In genomic region chr1:24390924-24391782, GRCh38 we compare ENCODE assay signal across 8 cellular contexts. TPM values are rescaled to one million over a fixed set of nuclear protein-coding genes. Genes with fewer than 3 reads are reported as not detected.
A peak's percentile ranks its signal among the peaks of the same experiment; 100 is the strongest.
DNase-seq lines count a peak whose midpoint lies in the region; ATAC-seq and TF ChIP-seq lines count a peak whose summit lies in the region.

No MANE protein-coding gene starts in this region.

- peak overlapping the region; percentile 58 to 86 (median 74) for H3K27ac ChIP-seq in heart left ventricle
- H3K27ac ChIP-seq in prostate gland: peak overlapping the region; percentile 83 to 84

- H3K9me3 ChIP-seq in T-helper 17 cell (ENCODE audit: control insufficient read depth, low read length, poor library complexity, severe bottlenecking): no peaks in the 10 kb centered on the region
- no peaks in the 10 kb centered on the region for H3K9me3 ChIP-seq in heart left ventricle
- no peaks in the 10 kb centered on the region for H3K9me3 ChIP-seq in prostate gland

- 10 to 17% (median 12%) methylated on average over 12 of the region's 12 CpGs for WGBS in heart left ventricle, 4 donors
- WGBS in prostate gland: 9% methylated on average over 12 of the region's 12 CpGs

- H3K36me3 ChIP-seq in heart left ventricle (no peaks in the 10 kb centered on the region), prostate gland (no peaks in the 10 kb centered on the region)

- peak; percentile 25 to 38 for DNase-seq in AML-193 (lab: John Stamatoyannopoulos, UW)
- peak; percentile 64 for DNase-seq in NCI-H1092 treated with DMSO at 0.1 percent for 48 hours (lab: John Stamatoyannopoulos, UW)
- peak; percentile 41 to 52 (median 51) for DNase-seq in T-helper 17 cell
- peak; percentile 78 for DNase-seq in amniotic stem cell (lab: John Stamatoyannopoulos, UW)
- DNase-seq in heart left ventricle: peak; percentile 80 to 86 (median 81)
- DNase-seq in prostate gland (ENCODE audit: low spot score): peak; percentile 81

- TF ChIP-seq CTCF in heart left ventricle (IDR thresholded peaks at IDR 0.05): peak; percentile 89 to 98 (median 94)
- peak; percentile 63 to 98 (median 92) for TF ChIP-seq CTCF in prostate gland (IDR thresholded peaks at IDR 0.05)

- H3K27ac Mint-ChIP-seq in T-helper 17 cell: peak overlapping the region; percentile 97

- H3K27me3 Mint-ChIP-seq in T-helper 17 cell: no peaks in the 10 kb centered on the region

- intact Hi-C loops in heart left ventricle (cut with DNase I): loop anchor here (1.0 to 10.0 kb wide), 10 partner anchors 188 to 319 kb away; no protein-coding TSS in a partner anchor
- intact Hi-C loops in prostate gland (cut with DNase I): no loop called here

- peaks cover 20% of the 10 kb centered on the region for H3K4me1 Mint-ChIP-seq in T-helper 17 cell

- TF ChIP-seq POLR2A in heart left ventricle (IDR thresholded peaks at IDR 0.05) (no peak), prostate gland (IDR thresholded peaks at IDR 0.05) (no peak)

- peak overlapping the region; percentile 94 for H3K4me3 Mint-ChIP-seq in T-helper 17 cell

- H3K4me3 ChIP-seq in heart left ventricle (peak overlapping the region in 9 of 12 donors; percentile 14 to 38 (median 25)), prostate gland (peak overlapping the region in 1 of 2 donors; percentile 16)

- H3K27me3 ChIP-seq in heart left ventricle (no peaks in the 10 kb centered on the region), prostate gland (replicated peaks; ENCODE audit: insufficient read depth) (no peaks in the 10 kb centered on the region)

- ATAC-seq in GM19468 (IDR thresholded peaks at IDR 0.05; ENCODE audit: extremely low read depth, unreplicated experiment): peak; percentile 24
- ATAC-seq in T-helper 17 cell: peak; percentile 78
- peak; percentile 91 to 96 (median 96) for ATAC-seq in heart left ventricle
- ATAC-seq in GM18873 (IDR thresholded peaks at IDR 0.05; ENCODE audit: low FRiP score, unreplicated experiment): no peak

- H3K36me3 Mint-ChIP-seq in T-helper 17 cell (ENCODE audit: low read depth): no peaks in the 10 kb centered on the region

- H3K4me1 ChIP-seq in heart left ventricle (peaks cover 0 to 21% (median 14%) of the 10 kb centered on the region in 12 donors), prostate gland (replicated peaks) (peaks cover 7% of the 10 kb centered on the region)

RNA-seq across cellular contexts. Expression of gene STPG1, which starts 22.4 kb away (rescaled TPM):
- 1 to 10 TPM; 2.5 to 3.6 TPM for total RNA-seq in T-helper 17 cell
- 1 to 10 TPM; 3.8 to 6.9 (median 4.8) TPM for total RNA-seq in heart left ventricle
- polyA plus RNA-seq in heart left ventricle: 1 to 10 TPM; 4.5 to 5.2 TPM
- total RNA-seq in prostate gland: 10 to 100 TPM in 1 of 2 donors, 1 to 10 TPM in 1; 9.8 to 10.8 TPM

RNA-seq across cellular contexts. Expression of gene NIPAL3, which starts 24.4 kb away (rescaled TPM):
- total RNA-seq in T-helper 17 cell: 10 to 100 TPM; 32.9 to 41.7 TPM
- 10 to 100 TPM; 24.7 to 48.3 (median 29.7) TPM for total RNA-seq in heart left ventricle
- 10 to 100 TPM in 1 of 2 donors, 1 to 10 TPM in 1; 9.8 to 15.9 TPM for polyA plus RNA-seq in heart left ventricle
- total RNA-seq in prostate gland: 100 to 1,000 TPM; 125 to 350 TPM
